In the genomic region with DNA sequence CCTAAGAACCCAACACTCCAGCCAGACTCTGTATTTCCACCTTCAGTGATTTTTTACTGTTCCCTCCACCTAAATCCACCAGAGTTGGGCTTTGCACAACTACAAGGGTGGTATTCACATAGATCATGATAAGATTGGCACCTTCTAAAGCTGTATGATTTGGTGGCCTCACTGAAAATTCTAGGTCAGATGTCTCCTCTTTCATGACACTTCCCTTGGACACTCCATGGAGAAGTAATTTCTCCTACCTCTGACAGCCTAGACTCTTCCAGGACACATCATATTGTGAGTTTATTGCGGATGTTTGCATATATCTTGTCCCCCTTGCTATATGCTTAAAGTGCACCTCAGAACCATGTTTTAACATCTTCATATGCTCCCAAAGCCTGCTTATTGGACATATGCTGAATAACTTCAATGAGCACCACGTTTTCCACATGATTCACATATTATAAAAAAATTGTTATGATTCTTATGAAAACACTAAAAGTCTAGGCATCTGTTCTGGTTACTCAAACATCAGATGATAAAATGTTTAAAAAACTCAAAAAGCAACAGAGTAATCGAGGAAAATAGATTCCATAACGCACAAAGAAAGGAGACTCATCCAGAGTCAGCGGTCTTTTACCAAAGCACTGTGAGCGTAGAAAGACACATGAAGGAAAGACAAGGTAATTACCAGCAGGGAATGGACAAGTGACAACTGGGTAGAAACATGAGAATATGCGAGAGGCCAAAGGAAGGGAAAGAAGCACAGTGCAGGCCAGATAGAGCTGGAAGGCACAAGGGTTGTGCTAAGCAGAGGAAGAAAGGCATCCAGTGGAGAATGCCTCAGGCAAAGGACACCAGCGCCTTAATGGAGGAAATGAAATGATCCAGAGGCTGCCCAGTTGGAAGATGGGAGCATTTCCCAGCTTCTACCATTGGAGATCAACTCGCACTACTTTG, we compare ENCODE assay signal across 2 cellular contexts.
TF ChIP-seq lines count a peak whose summit lies in the region.

No MANE protein-coding gene starts in this region.

TF ChIP-seq in HCT116, 20 proteins besides CTCF, POLR2A, EP300 and RAD21 (continued from another document):
- TF ChIP-seq, protein P1, sequence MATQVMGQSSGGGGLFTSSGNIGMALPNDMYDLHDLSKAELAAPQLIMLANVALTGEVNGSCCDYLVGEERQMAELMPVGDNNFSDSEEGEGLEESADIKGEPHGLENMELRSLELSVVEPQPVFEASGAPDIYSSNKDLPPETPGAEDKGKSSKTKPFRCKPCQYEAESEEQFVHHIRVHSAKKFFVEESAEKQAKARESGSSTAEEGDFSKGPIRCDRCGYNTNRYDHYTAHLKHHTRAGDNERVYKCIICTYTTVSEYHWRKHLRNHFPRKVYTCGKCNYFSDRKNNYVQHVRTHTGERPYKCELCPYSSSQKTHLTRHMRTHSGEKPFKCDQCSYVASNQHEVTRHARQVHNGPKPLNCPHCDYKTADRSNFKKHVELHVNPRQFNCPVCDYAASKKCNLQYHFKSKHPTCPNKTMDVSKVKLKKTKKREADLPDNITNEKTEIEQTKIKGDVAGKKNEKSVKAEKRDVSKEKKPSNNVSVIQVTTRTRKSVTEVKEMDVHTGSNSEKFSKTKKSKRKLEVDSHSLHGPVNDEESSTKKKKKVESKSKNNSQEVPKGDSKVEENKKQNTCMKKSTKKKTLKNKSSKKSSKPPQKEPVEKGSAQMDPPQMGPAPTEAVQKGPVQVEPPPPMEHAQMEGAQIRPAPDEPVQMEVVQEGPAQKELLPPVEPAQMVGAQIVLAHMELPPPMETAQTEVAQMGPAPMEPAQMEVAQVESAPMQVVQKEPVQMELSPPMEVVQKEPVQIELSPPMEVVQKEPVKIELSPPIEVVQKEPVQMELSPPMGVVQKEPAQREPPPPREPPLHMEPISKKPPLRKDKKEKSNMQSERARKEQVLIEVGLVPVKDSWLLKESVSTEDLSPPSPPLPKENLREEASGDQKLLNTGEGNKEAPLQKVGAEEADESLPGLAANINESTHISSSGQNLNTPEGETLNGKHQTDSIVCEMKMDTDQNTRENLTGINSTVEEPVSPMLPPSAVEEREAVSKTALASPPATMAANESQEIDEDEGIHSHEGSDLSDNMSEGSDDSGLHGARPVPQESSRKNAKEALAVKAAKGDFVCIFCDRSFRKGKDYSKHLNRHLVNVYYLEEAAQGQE (IDR thresholded peaks at IDR 0.05; ENCODE audit: low read depth): no peak
- TF ChIP-seq SRF (IDR thresholded peaks at IDR 0.05; ENCODE audit: low read depth) (no peak), CBX3 (IDR thresholded peaks at IDR 0.05; ENCODE audit: low read depth) (no peak), YY1 (IDR thresholded peaks at IDR 0.05; ENCODE audit: extremely low read depth, insufficient replicate concordance, low read depth, low read length) (no peak), POLR2AphosphoS5 (IDR thresholded peaks at IDR 0.05; ENCODE audit: low read depth, low read length) (no peak), EGR1 (IDR thresholded peaks at IDR 0.05; ENCODE audit: low read depth) (no peak), EZH2phosphoT487 (IDR thresholded peaks at IDR 0.05; ENCODE audit: borderline replicate concordance) (no peak), ZFX (IDR thresholded peaks at IDR 0.05) (no peak), ELF1 (IDR thresholded peaks at IDR 0.05; ENCODE audit: borderline replicate concordance, low read depth) (no peak), EZH2 (IDR thresholded peaks at IDR 0.05) (no peak)
- TF ChIP-seq, protein P2, sequence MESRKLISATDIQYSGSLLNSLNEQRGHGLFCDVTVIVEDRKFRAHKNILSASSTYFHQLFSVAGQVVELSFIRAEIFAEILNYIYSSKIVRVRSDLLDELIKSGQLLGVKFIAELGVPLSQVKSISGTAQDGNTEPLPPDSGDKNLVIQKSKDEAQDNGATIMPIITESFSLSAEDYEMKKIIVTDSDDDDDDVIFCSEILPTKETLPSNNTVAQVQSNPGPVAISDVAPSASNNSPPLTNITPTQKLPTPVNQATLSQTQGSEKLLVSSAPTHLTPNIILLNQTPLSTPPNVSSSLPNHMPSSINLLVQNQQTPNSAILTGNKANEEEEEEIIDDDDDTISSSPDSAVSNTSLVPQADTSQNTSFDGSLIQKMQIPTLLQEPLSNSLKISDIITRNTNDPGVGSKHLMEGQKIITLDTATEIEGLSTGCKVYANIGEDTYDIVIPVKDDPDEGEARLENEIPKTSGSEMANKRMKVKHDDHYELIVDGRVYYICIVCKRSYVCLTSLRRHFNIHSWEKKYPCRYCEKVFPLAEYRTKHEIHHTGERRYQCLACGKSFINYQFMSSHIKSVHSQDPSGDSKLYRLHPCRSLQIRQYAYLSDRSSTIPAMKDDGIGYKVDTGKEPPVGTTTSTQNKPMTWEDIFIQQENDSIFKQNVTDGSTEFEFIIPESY (IDR thresholded peaks at IDR 0.05; ENCODE audit: extremely low read depth, insufficient replicate concordance, low read length): no peak
TF ChIP-seq in HCT116: peak in this region for 0.

TF ChIP-seq in WTC11, 78 proteins besides CTCF, POLR2A, EP300 and RAD21 (continued from another document):
- TF ChIP-seq FOXK1 (CRISPR knock-in tag; IDR thresholded peaks at IDR 0.05): no peak
- TF ChIP-seq, protein P3, sequence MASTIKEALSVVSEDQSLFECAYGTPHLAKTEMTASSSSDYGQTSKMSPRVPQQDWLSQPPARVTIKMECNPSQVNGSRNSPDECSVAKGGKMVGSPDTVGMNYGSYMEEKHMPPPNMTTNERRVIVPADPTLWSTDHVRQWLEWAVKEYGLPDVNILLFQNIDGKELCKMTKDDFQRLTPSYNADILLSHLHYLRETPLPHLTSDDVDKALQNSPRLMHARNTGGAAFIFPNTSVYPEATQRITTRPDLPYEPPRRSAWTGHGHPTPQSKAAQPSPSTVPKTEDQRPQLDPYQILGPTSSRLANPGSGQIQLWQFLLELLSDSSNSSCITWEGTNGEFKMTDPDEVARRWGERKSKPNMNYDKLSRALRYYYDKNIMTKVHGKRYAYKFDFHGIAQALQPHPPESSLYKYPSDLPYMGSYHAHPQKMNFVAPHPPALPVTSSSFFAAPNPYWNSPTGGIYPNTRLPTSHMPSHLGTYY (CRISPR knock-in tag; IDR thresholded peaks at IDR 0.05): no peak
- TF ChIP-seq ESRRA (CRISPR knock-in tag; IDR thresholded peaks at IDR 0.05; ENCODE audit: borderline replicate concordance): no peak
